In genomic region chr10:133476641-133476990, GRCh38 we compare ENCODE assay signal across 19 cellular contexts. TPM values are rescaled to one million over a fixed set of nuclear protein-coding genes. Genes with fewer than 3 reads are reported as not detected.
"Had no signal": no experiment of that assay in that cellular context is flagged by ENCODE, and none has a peak within 500 bp of the region (broad histone marks: within the 10 kb centered on the region; RNA-seq: fewer than 3 reads in every experiment).

No MANE protein-coding gene starts in this region.

- H3K9me3 ChIP-seq: esophagus squamous epithelium, neutrophil, spleen, transverse colon had no signal

- FAIRE-seq: astrocyte, endometrium, TTC549 had no signal

- H3K36me3 ChIP-seq: neutrophil, spleen, transverse colon had no signal

- H3K27me3 ChIP-seq: esophagus squamous epithelium, neutrophil, spleen, transverse colon had no signal

- H3K27ac ChIP-seq: esophagus squamous epithelium, neutrophil, transverse colon had no signal

- H3K4me3 ChIP-seq: esophagus squamous epithelium, lung, spleen, transverse colon had no signal

- H3K9me3 Mint-ChIP-seq: activated CD4-positive, alpha-beta memory T cell treated with anti-CD3 and anti-CD28 coated beads for 36 hours had no signal

- H3K27ac Mint-ChIP-seq: activated T-cell treated with anti-CD3 and anti-CD28 coated beads, Interleukin-2, amount 50 U/mL, for 72 hours; naive B cell; progenitor cell of endocrine pancreas; stimulated activated naive B cell treated with anti-CD40 and anti-IgM and Interleukin-4, amounts not matched to agents 10 μg/mL and 1 μg/mL and 100 μg/mL, for 72 hours had no signal

- H3K4me1 ChIP-seq: esophagus squamous epithelium, spleen, transverse colon had no signal

- H3K36me3 Mint-ChIP-seq: activated CD4-positive, alpha-beta memory T cell treated with anti-CD3 and anti-CD28 coated beads for 36 hours had no signal

- H3K4me3 Mint-ChIP-seq: activated CD4-positive, alpha-beta memory T cell treated with anti-CD3 and anti-CD28 coated beads for 36 hours; activated T-cell treated with anti-CD3 and anti-CD28 coated beads, Interleukin-2, amount 50 U/mL, for 72 hours; naive B cell; stimulated activated naive B cell treated with anti-CD40 and anti-IgM and Interleukin-4, amounts not matched to agents 10 μg/mL and 1 μg/mL and 100 μg/mL, for 72 hours had no signal

- DNase-seq: activated CD4-positive, alpha-beta memory T cell treated with anti-CD3 and anti-CD28 coated beads for 36 hours; activated CD8-positive, alpha-beta memory T cell treated with anti-CD3 and anti-CD28 coated beads, Interleukin-2, amount 50 U/mL, for 4 hours; activated T-cell treated with anti-CD3 and anti-CD28 coated beads, Interleukin-2, amount 50 U/mL, for 72 hours; esophagus squamous epithelium; foreskin fibroblast; left cardiac atrium; naive B cell; spleen; stimulated activated CD4-positive, alpha-beta T cell treated with anti-CD3 and anti-CD28 coated beads, Interleukin-1b, Interleukin-23, amount 100 ng/mL, for 48 hours; stimulated activated naive B cell treated with anti-CD40 and anti-IgM and Interleukin-4, amounts not matched to agents 10 μg/mL and 1 μg/mL and 100 μg/mL, for 72 hours; transverse colon had no signal

- ATAC-seq: left cardiac atrium; sciatic nerve; stimulated activated naive B cell treated with anti-CD40 and anti-IgM and Interleukin-4, amounts not matched to agents 10 μg/mL and 1 μg/mL and 100 μg/mL, for 72 hours had no signal

RNA-seq across cellular contexts. Expression of gene SPRN, which starts 52.2 kb away (rescaled TPM):
- total RNA-seq: activated CD4-positive, alpha-beta memory T cell treated with anti-CD3 and anti-CD28 coated beads for 36 hours; activated T-cell treated with anti-CD3 and anti-CD28 coated beads, Interleukin-2, amount 50 U/mL, for 72 hours; esophagus squamous epithelium; left cardiac atrium; subcutaneous adipose tissue; transverse colon had no signal
